In genomic region chr1:237164406-237165352, GRCh38 we compare ENCODE assay signal across 14 cellular contexts.
"Had no signal": no experiment of that assay in that cellular context is flagged by ENCODE, and none has a peak within 500 bp of the region (broad histone marks: within the 10 kb centered on the region; RNA-seq: fewer than 3 reads in every experiment).

No MANE protein-coding gene starts in this region.

- H3K4me1 ChIP-seq: spleen had no signal

- H3K9me3 ChIP-seq: ovary, sigmoid colon, spleen, uterus had no signal

- H3K9me3 Mint-ChIP-seq: activated CD4-positive, alpha-beta T cell treated with anti-CD3 and anti-CD28 coated beads, Interleukin-2, amount 10 ng/mL, durations not matched to agents 7 days and 5 days; dendritic cell treated with granulocyte-macrophage colony-stimulating factor and Interleukin-4, amounts not matched to agents 40 ng/mL and 50 ng/mL, for 4 days; effector memory CD8-positive, alpha-beta T cell had no signal

- FAIRE-seq: frontal cortex had no signal

- H3K4me1 Mint-ChIP-seq: activated CD4-positive, alpha-beta T cell treated with anti-CD3 and anti-CD28 coated beads, Interleukin-2, amount 10 ng/mL, durations not matched to agents 7 days and 5 days had no signal

- H3K4me3 ChIP-seq: lung, ovary, sigmoid colon, spleen, uterus had no signal

- H3K27me3 Mint-ChIP-seq: activated CD4-positive, alpha-beta T cell treated with anti-CD3 and anti-CD28 coated beads, Interleukin-2, amount 10 ng/mL, durations not matched to agents 7 days and 5 days; dendritic cell treated with granulocyte-macrophage colony-stimulating factor and Interleukin-4, amounts not matched to agents 40 ng/mL and 50 ng/mL, for 4 days had no signal

- H3K27ac Mint-ChIP-seq: activated CD4-positive, alpha-beta T cell treated with anti-CD3 and anti-CD28 coated beads, Interleukin-2, amount 10 ng/mL, durations not matched to agents 7 days and 5 days; dendritic cell treated with granulocyte-macrophage colony-stimulating factor and Interleukin-4, amounts not matched to agents 40 ng/mL and 50 ng/mL, for 4 days; effector memory CD8-positive, alpha-beta T cell had no signal

- DNase-seq: activated CD4-positive, alpha-beta T cell treated with anti-CD3 and anti-CD28 coated beads, Interleukin-2, amount 10 ng/mL, durations not matched to agents 7 days and 5 days; activated naive CD4-positive, alpha-beta T cell treated with Interleukin-2 at 50 U/mL for 16 hours; anterior cingulate cortex; brain microvascular endothelial cell; effector memory CD8-positive, alpha-beta T cell; left cardiac atrium; midbrain; ovary; sigmoid colon; spleen; uterus had no signal

- H3K27me3 ChIP-seq: brain microvascular endothelial cell, ovary, sigmoid colon, spleen, uterus had no signal

- H3K36me3 ChIP-seq: brain microvascular endothelial cell, ovary, sigmoid colon, spleen, uterus had no signal

- H3K27ac ChIP-seq: brain microvascular endothelial cell, ovary, sigmoid colon, spleen, uterus had no signal

- ATAC-seq: effector memory CD8-positive, alpha-beta T cell had no signal

- H3K4me3 Mint-ChIP-seq: activated CD4-positive, alpha-beta T cell treated with anti-CD3 and anti-CD28 coated beads, Interleukin-2, amount 10 ng/mL, durations not matched to agents 7 days and 5 days; dendritic cell treated with granulocyte-macrophage colony-stimulating factor and Interleukin-4, amounts not matched to agents 40 ng/mL and 50 ng/mL, for 4 days; effector memory CD8-positive, alpha-beta T cell had no signal
